18 cellular contexts compared by ENCODE assay signal in the genomic region with DNA sequence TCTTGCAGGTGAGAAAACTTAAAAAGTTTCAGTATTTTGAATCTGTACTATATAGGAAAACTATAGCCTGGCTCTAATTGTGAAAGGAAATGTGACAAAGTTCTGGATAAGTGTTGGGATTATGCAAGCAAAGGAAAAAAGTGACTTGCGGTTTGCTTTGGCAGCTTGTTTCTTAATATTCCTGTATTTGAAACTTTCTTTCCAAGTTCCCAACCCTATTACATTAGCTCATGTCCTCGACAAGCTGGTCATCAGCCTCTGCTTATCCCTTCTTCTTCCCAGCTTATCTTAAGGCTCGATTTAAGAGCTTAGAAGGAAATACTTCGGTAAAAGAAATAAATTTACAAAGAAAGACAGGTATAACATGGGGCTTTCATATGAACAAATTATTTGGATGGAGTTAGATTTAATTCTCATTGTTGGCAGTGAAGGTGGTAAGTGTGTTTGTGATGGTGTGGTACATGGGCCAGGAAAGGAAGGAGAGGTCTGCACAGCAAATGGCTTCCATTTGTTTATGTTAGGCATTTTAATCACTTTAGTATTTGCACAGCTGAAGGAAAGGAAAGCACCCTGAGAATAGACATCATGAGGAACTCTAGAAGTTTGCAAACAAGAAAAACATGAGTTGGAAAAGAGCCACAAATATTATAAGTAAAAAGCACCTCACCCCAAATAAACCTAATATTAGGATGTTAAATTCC. TPM values are rescaled to one million over a fixed set of nuclear protein-coding genes. Genes with fewer than 3 reads are reported as not detected.
DNase-seq lines count a peak whose midpoint lies in the region; ATAC-seq and TF ChIP-seq lines count a peak whose summit lies in the region.
"Had no signal": no experiment of that assay in that cellular context is flagged by ENCODE, and none has a peak within 500 bp of the region (broad histone marks: within the 10 kb centered on the region; RNA-seq: fewer than 3 reads in every experiment).

No MANE protein-coding gene starts in this region.

- no peak for ATAC-seq in HG03097 (IDR thresholded peaks at IDR 0.05; ENCODE audit: low FRiP score, unreplicated experiment)

- TF ChIP-seq CTCF in AG09319 (IDR thresholded peaks at IDR 0.05; ENCODE audit: low read depth, low read length) (no peak), fibroblast of the aortic adventitia (IDR thresholded peaks at IDR 0.05; ENCODE audit: insufficient read depth, low read length) (no peak), nephron (IDR thresholded peaks at IDR 0.05; ENCODE audit: unreplicated experiment in 3 of 3) (no peak), RWPE1 (conservative IDR thresholded peaks at IDR 0.05; ENCODE audit: low read depth) (no peak)

- H3K27me3 Mint-ChIP-seq in nephron (ENCODE audit: low read depth) = no peaks in the 10 kb centered on the region
- H3K27me3 Mint-ChIP-seq: activated naive CD4-positive, alpha-beta T cell treated with anti-CD3 and anti-CD28 coated beads, Interleukin-2, amount 50 U/mL, for 24 hours had no signal

- H3K4me1 Mint-ChIP-seq in nephron = peaks cover 18% of the 10 kb centered on the region

- peak; percentile 40 for DNase-seq in AG09319 (ENCODE audit: extremely low read depth, low read depth)
- peak; percentile 20 for DNase-seq in NCI-H69 (lab: John Stamatoyannopoulos, UW)
- DNase-seq in fibroblast of the aortic adventitia (ENCODE audit: low read depth) = peak; percentile 91
- no peak for DNase-seq in RWPE1 (ENCODE audit: low spot score)
- no peak for DNase-seq in stimulated activated CD4-positive, alpha-beta T cell treated with anti-CD3 and anti-CD28 coated beads, Interleukin-15, amount 100 ng/mL, for 24 hours
- no peak for DNase-seq in 8988T
- DNase-seq: activated CD4-positive, CD25-positive, alpha-beta regulatory T cell; activated CD8-positive, alpha-beta memory T cell treated with anti-CD3 and anti-CD28 coated beads, Interleukin-2, amount 50 U/mL, for 4 hours; cerebellar nuclear complex; DMS79 treated with DMSO at 0.1 percent for 48 hours; MG63; SK-N-SH; transverse colon had no signal

- POLR2A ChIA-PET in RWPE1 (lab: Yijun Ruan, JAX; ENCODE audit: low non-redundant PET) = no interaction called here

- no peak overlapping the region for H3K4me3 ChIP-seq in fibroblast of the aortic adventitia (ENCODE audit: low read depth, low read length)
- H3K4me3 ChIP-seq: MG63, transverse colon had no signal

- no peaks in the 10 kb centered on the region for H3K36me3 Mint-ChIP-seq in nephron (ENCODE audit: low read depth)
- H3K36me3 Mint-ChIP-seq: activated naive CD4-positive, alpha-beta T cell treated with anti-CD3 and anti-CD28 coated beads, Interleukin-2, amount 50 U/mL, for 24 hours had no signal

- no peak overlapping the region for H3K27ac ChIP-seq in RWPE1
- H3K27ac ChIP-seq: epithelial cell of prostate, transverse colon had no signal

- H3K4me3 Mint-ChIP-seq in nephron = no peak overlapping the region
- H3K4me3 Mint-ChIP-seq: activated naive CD4-positive, alpha-beta T cell treated with anti-CD3 and anti-CD28 coated beads, Interleukin-2, amount 50 U/mL, for 24 hours had no signal

- CTCF ChIA-PET in RWPE1 (lab: Yijun Ruan, JAX) = no interaction called here

- H3K27ac Mint-ChIP-seq in nephron = peak overlapping the region; percentile 6 to 61 (median 14)
- H3K27ac Mint-ChIP-seq: activated naive CD4-positive, alpha-beta T cell treated with anti-CD3 and anti-CD28 coated beads, Interleukin-2, amount 50 U/mL, for 24 hours had no signal

- no peaks in the 10 kb centered on the region for H3K9me3 Mint-ChIP-seq in nephron
- H3K9me3 Mint-ChIP-seq: activated naive CD4-positive, alpha-beta T cell treated with anti-CD3 and anti-CD28 coated beads, Interleukin-2, amount 50 U/mL, for 24 hours had no signal

RNA-seq across cellular contexts. Expression of gene MYOZ2, which starts 5.1 kb away (rescaled TPM):
- 0.36 and 0.74 TPM in 2 replicates for total RNA-seq in fibroblast of the aortic adventitia (ENCODE audit: low replicate concordance)
- total RNA-seq: lung microvascular endothelial cell had no signal

Comparison
In these comparisons a context has a peak if more than half of its experiments do, and no peak if none do; other contexts are left out.
1. DNase-seq: peak in AG09319 (single experiment), NCI-H69 (single experiment) and fibroblast of the aortic adventitia (single experiment); none in RWPE1 (single experiment), stimulated activated CD4-positive, alpha-beta T cell treated with anti-CD3 and anti-CD28 coated beads, Interleukin-15, amount 100 ng/mL, for 24 hours (single experiment) and 8988T (single experiment).